ENCODE assay signal across 1 cellular context in genomic region chr11:57402188-57403066, GRCh38.
TF ChIP-seq lines count a peak whose summit lies in the region.

No MANE protein-coding gene starts in this region.

TF ChIP-seq in HepG2, 621 proteins besides CTCF, POLR2A, EP300 and RAD21:
- TF ChIP-seq, protein P1, sequence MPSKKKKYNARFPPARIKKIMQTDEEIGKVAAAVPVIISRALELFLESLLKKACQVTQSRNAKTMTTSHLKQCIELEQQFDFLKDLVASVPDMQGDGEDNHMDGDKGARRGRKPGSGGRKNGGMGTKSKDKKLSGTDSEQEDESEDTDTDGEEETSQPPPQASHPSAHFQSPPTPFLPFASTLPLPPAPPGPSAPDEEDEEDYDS (CRISPR knock-in tag; IDR thresholded peaks at IDR 0.05): no peak
- TF ChIP-seq FOSL2 (CRISPR knock-in tag; IDR thresholded peaks at IDR 0.05): 0 out of 2 replicates have a peak, but pooled peaks have one; percentile 18
